9 cellular contexts compared by ENCODE assay signal in the genomic region with DNA sequence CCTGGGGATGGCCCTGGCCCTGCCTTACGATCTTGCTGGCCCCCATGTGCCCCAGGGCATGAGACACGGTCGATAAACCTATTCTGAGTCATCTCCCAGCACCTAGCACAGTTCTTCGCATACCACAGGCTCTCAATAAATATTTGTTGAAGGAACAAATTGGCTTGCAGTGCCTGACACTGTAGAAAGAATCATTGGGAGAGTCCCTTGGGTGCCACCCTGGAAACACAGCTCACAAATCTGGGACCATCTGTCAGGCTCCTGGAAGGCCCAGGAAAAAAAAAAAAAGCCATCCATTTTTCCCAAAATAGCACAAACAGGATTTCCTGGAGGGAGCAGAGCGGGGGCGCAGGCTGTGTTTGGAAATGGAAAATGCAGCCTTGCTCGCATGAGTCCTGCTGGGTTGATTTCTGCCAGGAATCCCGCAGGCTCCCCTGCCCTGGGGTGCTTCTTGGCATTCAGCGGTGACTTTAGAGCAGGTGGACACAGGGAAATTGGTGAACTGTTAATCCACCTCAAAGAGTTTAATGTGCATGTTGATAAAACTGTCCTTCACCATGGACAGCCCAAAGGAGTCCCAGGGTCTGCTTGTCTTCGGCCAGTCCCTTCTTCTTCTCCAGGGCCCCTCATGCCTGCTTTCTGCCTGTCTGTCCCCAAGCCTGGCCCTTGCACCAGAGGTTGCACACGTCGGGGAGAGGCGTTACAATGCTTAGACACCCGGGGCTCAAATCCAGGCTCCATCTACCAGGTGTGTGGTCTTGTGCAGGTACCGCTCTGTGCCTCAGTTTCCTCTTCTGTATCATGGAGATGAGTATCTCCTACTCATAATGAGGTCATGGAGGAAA.
DNase-seq lines count a peak whose midpoint lies in the region; ATAC-seq, FAIRE-seq and TF ChIP-seq lines count a peak whose summit lies in the region.
"Had no signal": no experiment of that assay in that cellular context is flagged by ENCODE, and none has a peak within 500 bp of the region (broad histone marks: within the 10 kb centered on the region; RNA-seq: fewer than 3 reads in every experiment).

No MANE protein-coding gene starts in this region.

- peak; percentile 64 for FAIRE-seq in islet of Langerhans (lab: Jason Lieb, UNC)

- intact Hi-C loops in spleen (cut with DNase I; ENCODE audit: low total_unique reads): no loop called here

- H3K9me3 ChIP-seq in RWPE2 (ENCODE audit: severe bottlenecking) (no peaks in the 10 kb centered on the region), spleen (no peaks in the 10 kb centered on the region), gastroesophageal sphincter (no peaks in the 10 kb centered on the region)

- TF ChIP-seq EP300 in gastroesophageal sphincter (IDR thresholded peaks at IDR 0.05): no peak

- H3K4me3 ChIP-seq in RWPE2 (ENCODE audit: severe bottlenecking) (no peak overlapping the region), spleen (no peak overlapping the region), gastroesophageal sphincter (no peak overlapping the region)

- no peaks in the 10 kb centered on the region for H3K36me3 ChIP-seq in RWPE2 (ENCODE audit: low read depth)
- H3K36me3 ChIP-seq in spleen: no peaks in the 10 kb centered on the region
- H3K36me3 ChIP-seq in gastroesophageal sphincter: no peaks in the 10 kb centered on the region

- 63 to 80% (median 70%) methylated on average over 14 to 15 of the region's 15 CpGs for WGBS in spleen, 5 donors
- WGBS in gastroesophageal sphincter (ENCODE audit: low coverage in 1 of 2), 2 donors: 10 to 41% methylated on average over 4 to 9 of the region's 15 CpGs

- TF ChIP-seq CTCF in RWPE2 (IDR thresholded peaks at IDR 0.05; ENCODE audit: poor library complexity, severe bottlenecking): no peak
- no peak for TF ChIP-seq CTCF in spleen (IDR thresholded peaks at IDR 0.05 in 8 of 11, conservative IDR thresholded peaks at IDR 0.05 in 3 of 11)
- no peak for TF ChIP-seq CTCF in gastroesophageal sphincter (IDR thresholded peaks at IDR 0.05)

- DNase-seq in NCI-H2029 (lab: John Stamatoyannopoulos, UW) (peak; percentile 18), NCI-H2029 treated with DMSO at 0.1 percent for 48 hours (lab: John Stamatoyannopoulos, UW) (no peak), RWPE2 (ENCODE audit: low spot score) (peak; percentile 29), spleen (peak; percentile 45)
- DNase-seq in effector CD8-positive, alpha-beta T cell (lab: John Stamatoyannopoulos, UW): no peak
- DNase-seq: activated CD8-positive, alpha-beta memory T cell treated with anti-CD3 and anti-CD28 coated beads, Interleukin-2, amount 50 U/mL, for 4 hours had no signal

- ATAC-seq in RWPE2 (ENCODE audit: low read depth): peak; percentile 73
- no peak for ATAC-seq in SK-N-SH treated with all-trans-retinoic acid at 6 μM for 48 hours
- no peak for ATAC-seq in gastroesophageal sphincter

- TF ChIP-seq POLR2A in spleen (IDR thresholded peaks at IDR 0.05) (no peak), gastroesophageal sphincter (IDR thresholded peaks at IDR 0.05) (no peak)

- no peak overlapping the region for H3K27ac ChIP-seq in RWPE2 (ENCODE audit: poor library complexity, severe bottlenecking)
- no peak overlapping the region for H3K27ac ChIP-seq in spleen
- H3K27ac ChIP-seq in gastroesophageal sphincter: no peak overlapping the region

- H3K4me1 ChIP-seq in RWPE2 (ENCODE audit: insufficient read depth, poor library complexity, severe bottlenecking) (no peaks in the 10 kb centered on the region), spleen (peaks cover 0 to 13% (median 5%) of the 10 kb centered on the region in 6 donors), gastroesophageal sphincter (peaks cover 0 to 16% (median 7%) of the 10 kb centered on the region in 3 donors)

- H3K27me3 ChIP-seq in RWPE2 (ENCODE audit: insufficient read depth, poor library complexity, severe bottlenecking): no peaks in the 10 kb centered on the region
- H3K27me3 ChIP-seq in spleen (replicated peaks in 1 of 7): no peaks in the 10 kb centered on the region
- no peaks in the 10 kb centered on the region for H3K27me3 ChIP-seq in gastroesophageal sphincter

TF ChIP-seq in SK-N-SH treated with all-trans-retinoic acid at 6 μM for 48 hours, 23 proteins besides CTCF, POLR2A, EP300 and RAD21:
- TF ChIP-seq RARB (CRISPR knock-in tag; IDR thresholded peaks at IDR 0.05): no peak
- no peak for TF ChIP-seq ZFP3 (CRISPR knock-in tag; IDR thresholded peaks at IDR 0.05)
- TF ChIP-seq, protein P1, sequence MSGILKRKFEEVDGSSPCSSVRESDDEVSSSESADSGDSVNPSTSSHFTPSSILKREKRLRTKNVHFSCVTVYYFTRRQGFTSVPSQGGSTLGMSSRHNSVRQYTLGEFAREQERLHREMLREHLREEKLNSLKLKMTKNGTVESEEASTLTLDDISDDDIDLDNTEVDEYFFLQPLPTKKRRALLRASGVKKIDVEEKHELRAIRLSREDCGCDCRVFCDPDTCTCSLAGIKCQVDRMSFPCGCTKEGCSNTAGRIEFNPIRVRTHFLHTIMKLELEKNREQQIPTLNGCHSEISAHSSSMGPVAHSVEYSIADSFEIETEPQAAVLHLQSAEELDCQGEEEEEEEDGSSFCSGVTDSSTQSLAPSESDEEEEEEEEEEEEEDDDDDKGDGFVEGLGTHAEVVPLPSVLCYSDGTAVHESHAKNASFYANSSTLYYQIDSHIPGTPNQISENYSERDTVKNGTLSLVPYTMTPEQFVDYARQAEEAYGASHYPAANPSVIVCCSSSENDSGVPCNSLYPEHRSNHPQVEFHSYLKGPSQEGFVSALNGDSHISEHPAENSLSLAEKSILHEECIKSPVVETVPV (CRISPR knock-in tag; IDR thresholded peaks at IDR 0.05): no peak
- TF ChIP-seq BACH2 (CRISPR knock-in tag; IDR thresholded peaks at IDR 0.05; ENCODE audit: borderline replicate concordance): no peak
- TF ChIP-seq ARNTL (CRISPR knock-in tag; IDR thresholded peaks at IDR 0.05; ENCODE audit: borderline replicate concordance, low read depth): no peak
- TF ChIP-seq TOX (CRISPR knock-in tag; IDR thresholded peaks at IDR 0.05; ENCODE audit: borderline replicate concordance): no peak
- TF ChIP-seq ESRRG (CRISPR knock-in tag; IDR thresholded peaks at IDR 0.05): no peak
TF ChIP-seq in SK-N-SH treated with all-trans-retinoic acid at 6 μM for 48 hours: peak in this region for 0.

Comparison
In these comparisons a context has a peak if more than half of its experiments do, and no peak if none do; other contexts are left out.
1. DNase-seq: peak in NCI-H2029 (single experiment), RWPE2 (single experiment) and spleen (single experiment); none in NCI-H2029 treated with DMSO at 0.1 percent for 48 hours (single experiment) and effector CD8-positive, alpha-beta T cell (single experiment).